24 cellular contexts compared by ENCODE assay signal in genomic region chr10:77300682-77301081, GRCh38.
A peak's percentile ranks its signal among the peaks of the same experiment; 100 is the strongest.
DNase-seq lines count a peak whose midpoint lies in the region; ATAC-seq and TF ChIP-seq lines count a peak whose summit lies in the region.
"Had no signal": no experiment of that assay in that cellular context is flagged by ENCODE, and none has a peak within 500 bp of the region (broad histone marks: within the 10 kb centered on the region; RNA-seq: fewer than 3 reads in every experiment).

No MANE protein-coding gene starts in this region.

- WGBS in mesenchymal stem cell, result 97% methylated on average over 3 of the region's 3 CpGs
- 78% methylated on average over 3 of the region's 3 CpGs for WGBS in smooth muscle cell (ENCODE audit: low lambda C conversion rate)

- H3K14ac ChIP-seq in mesenchymal stem cell (ENCODE audit: low read length in 2 of 2), result no peak overlapping the region

- H3K9ac ChIP-seq in mesenchymal stem cell (ENCODE audit: low read length) (no peak overlapping the region), smooth muscle cell (ENCODE audit: low read depth) (no peak overlapping the region)

- no peaks in the 10 kb centered on the region for H3K36me3 ChIP-seq in RWPE2 (ENCODE audit: low read depth)
- no peaks in the 10 kb centered on the region for H3K36me3 ChIP-seq in mesenchymal stem cell (ENCODE audit: control insufficient read depth in 1 of 2, insufficient read depth in 2 of 2, low read depth in 1 of 2, low read length in 2 of 2)
- no peaks in the 10 kb centered on the region for H3K36me3 ChIP-seq in smooth muscle cell (ENCODE audit: low read depth)
- no peaks in the 10 kb centered on the region for H3K36me3 ChIP-seq in upper lobe of right lung
- H3K36me3 ChIP-seq: HAP-1, Peyer's patch had no signal

- no peak overlapping the region for H2AFZ ChIP-seq in mesenchymal stem cell (ENCODE audit: low read depth, low read length)
- no peak overlapping the region for H2AFZ ChIP-seq in smooth muscle cell (ENCODE audit: low read depth)

- H3K27ac ChIP-seq in AG04450 (ENCODE audit: low read depth, low read length) (peak overlapping the region; percentile 63), RWPE2 (ENCODE audit: poor library complexity, severe bottlenecking) (peak overlapping the region; percentile 61), mesenchymal stem cell (ENCODE audit: low read length, poor library complexity, severe bottlenecking) (peak overlapping the region; percentile 46), smooth muscle cell (ENCODE audit: low read depth) (peak overlapping the region; percentile 18), upper lobe of right lung (no peak overlapping the region)
- H3K27ac ChIP-seq: Peyer's patch had no signal

- peaks cover 17% of the 10 kb centered on the region for H3K4me1 ChIP-seq in RWPE2 (ENCODE audit: insufficient read depth, poor library complexity, severe bottlenecking)
- peaks cover 7% of the 10 kb centered on the region for H3K4me1 ChIP-seq in mesenchymal stem cell (ENCODE audit: control insufficient read depth, insufficient read depth, low read depth, low read length)
- no peaks in the 10 kb centered on the region for H3K4me1 ChIP-seq in smooth muscle cell (ENCODE audit: low read depth)
- no peaks in the 10 kb centered on the region for H3K4me1 ChIP-seq in upper lobe of right lung
- H3K4me1 ChIP-seq: HAP-1, Peyer's patch had no signal

- H3F3A ChIP-seq in smooth muscle cell (ENCODE audit: low read depth), result no peaks in the 10 kb centered on the region

- H3K9me3 ChIP-seq in AG04450 (ENCODE audit: control insufficient read depth, insufficient read depth, low read length) (peaks cover 6% of the 10 kb centered on the region; the same call in 1 of the 2 replicates), RWPE2 (ENCODE audit: severe bottlenecking) (no peaks in the 10 kb centered on the region), mesenchymal stem cell (ENCODE audit: control insufficient read depth, low read length) (no peaks in the 10 kb centered on the region), smooth muscle cell (replicated peaks; ENCODE audit: low read depth) (no peaks in the 10 kb centered on the region), upper lobe of right lung (no peaks in the 10 kb centered on the region)
- H3K9me3 ChIP-seq: HAP-1, Peyer's patch had no signal

- H3K4me1 Mint-ChIP-seq in CD14-positive monocyte, result no peaks in the 10 kb centered on the region

- H3K27me3 ChIP-seq in AG04450 (ENCODE audit: control insufficient read depth, insufficient read depth, low read length) (no peaks in the 10 kb centered on the region), RWPE2 (ENCODE audit: insufficient read depth, poor library complexity, severe bottlenecking) (no peaks in the 10 kb centered on the region), mesenchymal stem cell (ENCODE audit: control insufficient read depth in 1 of 2, insufficient read depth in 1 of 2, low read length in 2 of 2) (no peaks in the 10 kb centered on the region), smooth muscle cell (ENCODE audit: low read depth) (no peaks in the 10 kb centered on the region), upper lobe of right lung (no peaks in the 10 kb centered on the region)
- H3K27me3 ChIP-seq: Peyer's patch had no signal

- no peak for ATAC-seq in RWPE2 (ENCODE audit: low read depth)
- ATAC-seq in HG03196 (IDR thresholded peaks at IDR 0.05; ENCODE audit: unreplicated experiment), result no peak
- no peak for ATAC-seq in upper lobe of right lung
- ATAC-seq: GM12878 had no signal

- peaks cover 6% of the 10 kb centered on the region for H3K79me1 ChIP-seq in mesenchymal stem cell (replicated peaks; ENCODE audit: low read length, poor library complexity, severe bottlenecking)

- no peak overlapping the region for H4K91ac ChIP-seq in mesenchymal stem cell (ENCODE audit: low read length)

- no peak overlapping the region for H3K18ac ChIP-seq in mesenchymal stem cell (ENCODE audit: low read depth in 1 of 2, low read length in 2 of 2)

- POLR2A ChIA-PET in AG04450 (lab: Yijun Ruan, JAX), result interaction anchor here (1.1 to 1.3 kb wide), 2 partner anchors 10 to 20 kb away, joined by 3 to 8 read pairs; no protein-coding TSS in a partner anchor

- intact Hi-C loops in CD14-positive monocyte (cut with micrococcal nuclease), result no loop called here
- intact Hi-C loops in upper lobe of right lung (cut with DNase I), result no loop called here

- H4K20me1 ChIP-seq in smooth muscle cell (ENCODE audit: low read depth), result no peaks in the 10 kb centered on the region

- no peak overlapping the region for H2BK12ac ChIP-seq in mesenchymal stem cell (ENCODE audit: low read length in 2 of 2)

- peaks cover 8 to 17% (median 11%) of the 10 kb centered on the region in 3 donors for H3K27me3 Mint-ChIP-seq in CD14-positive monocyte (ENCODE audit: low read depth in 3 of 3)

- H3K4me3 Mint-ChIP-seq in CD14-positive monocyte, result no peak overlapping the region
- H3K4me3 Mint-ChIP-seq: CD4-positive, alpha-beta T cell had no signal

- DNase-seq in AG04450 (ENCODE audit: low read depth, low spot score) (no peak), RWPE2 (ENCODE audit: low spot score) (no peak), mesenchymal stem cell (no peak), smooth muscle cell (lab: John Stamatoyannopoulos, UW; ENCODE audit: unreplicated experiment) (no peak), GOT3 (lab: John Stamatoyannopoulos, UW) (no peak), CD14-positive monocyte (ENCODE audit: low spot score) (no peak), upper lobe of right lung (no peak)
- DNase-seq: CD4-positive, alpha-beta T cell; COR-L47; DMS 273 treated with DMSO at 0.1 percent for 48 hours; DND-41; Karpas-422; MV-4-11; NCI-H1105 treated with DMSO at 0.1 percent for 48 hours; NCI-H2081; NCI-H2171; NCI-H345; NCI-H524 treated with DMSO at 0.1 percent for 48 hours; NCI-H82; Peyer's patch; Right ventricle myocardium superior had no signal

- peaks cover 2 to 12% (median 7%) of the 10 kb centered on the region in 7 donors for H3K9me3 Mint-ChIP-seq in CD14-positive monocyte

- no peak overlapping the region for H2BK15ac ChIP-seq in mesenchymal stem cell (ENCODE audit: low read depth, poor library complexity, severe bottlenecking)

- no peak for TF ChIP-seq CTCF in AG04450 (IDR thresholded peaks at IDR 0.05; ENCODE audit: low read depth, low read length)
- no peak for TF ChIP-seq CTCF in RWPE2 (IDR thresholded peaks at IDR 0.05; ENCODE audit: poor library complexity, severe bottlenecking)
- TF ChIP-seq CTCF in smooth muscle cell (IDR thresholded peaks at IDR 0.05; ENCODE audit: borderline replicate concordance, insufficient read depth, poor library complexity, severe bottlenecking), result no peak
- no peak for TF ChIP-seq CTCF in CD14-positive monocyte (IDR thresholded peaks at IDR 0.05)
- TF ChIP-seq CTCF in upper lobe of right lung (IDR thresholded peaks at IDR 0.05), result no peak

- no peak overlapping the region for H2BK120ac ChIP-seq in mesenchymal stem cell (ENCODE audit: low read depth, low read length)

- H3K4me2 ChIP-seq in mesenchymal stem cell (ENCODE audit: low read length, poor library complexity, severe bottlenecking) (no peak overlapping the region), smooth muscle cell (peak overlapping the region; percentile 21)

- CTCF ChIA-PET in AG04450 (lab: Charles Lee), result interaction anchor here (1.0 kb wide), 1 partner anchor 126 kb away, joined by 3 read pairs; no protein-coding TSS in a partner anchor

- H4K8ac ChIP-seq in mesenchymal stem cell (ENCODE audit: low read length), result no peak overlapping the region

- H3K4me3 ChIP-seq in AG04450 (ENCODE audit: low read depth, low read length) (no peak overlapping the region), RWPE2 (ENCODE audit: severe bottlenecking) (no peak overlapping the region), mesenchymal stem cell (ENCODE audit: insufficient read depth in 1 of 2, low read depth in 1 of 2, low read length in 2 of 2) (no peak overlapping the region), smooth muscle cell (no peak overlapping the region), upper lobe of right lung (no peak overlapping the region)
- H3K4me3 ChIP-seq: GM12878, HAP-1, Peyer's patch had no signal

- peak overlapping the region; percentile 60 for H2AK5ac ChIP-seq in mesenchymal stem cell (ENCODE audit: low read length, severe bottlenecking)

- H3K23ac ChIP-seq in mesenchymal stem cell (ENCODE audit: low read length in 2 of 2), result no peak overlapping the region

- no peak overlapping the region for H3K4ac ChIP-seq in mesenchymal stem cell (ENCODE audit: low read depth in 1 of 2, low read length in 2 of 2)

- no peak overlapping the region for H3K27ac Mint-ChIP-seq in CD14-positive monocyte
- H3K27ac Mint-ChIP-seq: CD4-positive, alpha-beta T cell had no signal

- no peaks in the 10 kb centered on the region for H3K79me2 ChIP-seq in smooth muscle cell (ENCODE audit: low read depth)

- peak overlapping the region; percentile 5 for H2BK5ac ChIP-seq in mesenchymal stem cell (ENCODE audit: low read depth, low read length, poor library complexity, severe bottlenecking)

- H3K36me3 Mint-ChIP-seq in CD14-positive monocyte, result no peaks in the 10 kb centered on the region
